Comparison of ENCODE assay signal across 1 cellular context in genomic region chr4:76059750-76060149, GRCh38.
TF ChIP-seq lines count a peak whose summit lies in the region.

No MANE protein-coding gene starts in this region.

TF ChIP-seq in IMR-90, 13 proteins besides CTCF, POLR2A, EP300 and RAD21:
- TF ChIP-seq, protein P1, sequence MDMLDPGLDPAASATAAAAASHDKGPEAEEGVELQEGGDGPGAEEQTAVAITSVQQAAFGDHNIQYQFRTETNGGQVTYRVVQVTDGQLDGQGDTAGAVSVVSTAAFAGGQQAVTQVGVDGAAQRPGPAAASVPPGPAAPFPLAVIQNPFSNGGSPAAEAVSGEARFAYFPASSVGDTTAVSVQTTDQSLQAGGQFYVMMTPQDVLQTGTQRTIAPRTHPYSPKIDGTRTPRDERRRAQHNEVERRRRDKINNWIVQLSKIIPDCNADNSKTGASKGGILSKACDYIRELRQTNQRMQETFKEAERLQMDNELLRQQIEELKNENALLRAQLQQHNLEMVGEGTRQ (IDR thresholded peaks at IDR 0.05; ENCODE audit: low read depth, low read length) = no peak
- no peak for TF ChIP-seq MAZ (IDR thresholded peaks at IDR 0.05; ENCODE audit: borderline replicate concordance, low read depth, low read length)
- no peak for TF ChIP-seq SMC3 (IDR thresholded peaks at IDR 0.05; ENCODE audit: low read depth, low read length)
- TF ChIP-seq FOS (IDR thresholded peaks at IDR 0.05; ENCODE audit: low read depth, low read length) = no peak
- TF ChIP-seq NFE2L2 (IDR thresholded peaks at IDR 0.05; ENCODE audit: low read depth, low read length) = no peak
- TF ChIP-seq RFX5 (IDR thresholded peaks at IDR 0.05; ENCODE audit: low read depth, low read length) = no peak
- TF ChIP-seq CHD1 (IDR thresholded peaks at IDR 0.05; ENCODE audit: low read depth, low read length) = no peak
- no peak for TF ChIP-seq CEBPB (IDR thresholded peaks at IDR 0.05; ENCODE audit: low read depth, low read length)
